In genomic region chr3:101850327-101851048, GRCh38 we compare ENCODE assay signal across 8 cellular contexts. TPM values are rescaled to one million over a fixed set of nuclear protein-coding genes. Genes with fewer than 3 reads are reported as not detected.
DNase-seq lines count a peak whose midpoint lies in the region; ATAC-seq and TF ChIP-seq lines count a peak whose summit lies in the region.

No MANE protein-coding gene starts in this region.

- H3K4me1 ChIP-seq in osteoblast (ENCODE audit: insufficient read depth, low read length), result peaks cover 20% of the 10 kb centered on the region

- peak overlapping the region; percentile 83 for H3K27ac ChIP-seq in osteoblast (ENCODE audit: low read depth, low read length)

- peak overlapping the region; percentile 81 for H3K4me2 ChIP-seq in osteoblast (ENCODE audit: insufficient read depth, low read length)

- ATAC-seq in GM19025 (IDR thresholded peaks at IDR 0.05; ENCODE audit: low read depth, unreplicated experiment) (peak; percentile 19), GM21526 (IDR thresholded peaks at IDR 0.05; ENCODE audit: low FRiP score, unreplicated experiment) (no peak)

- peaks cover 54% of the 10 kb centered on the region for H3K79me2 ChIP-seq in osteoblast (ENCODE audit: insufficient read depth, low read length)

- H3K4me3 ChIP-seq in AG10803 (ENCODE audit: low read length), result peak overlapping the region; percentile 74
- peak overlapping the region; percentile 83 for H3K4me3 ChIP-seq in osteoblast (ENCODE audit: insufficient read depth, low read length)

- no peaks in the 10 kb centered on the region for H3K9me3 ChIP-seq in osteoblast (ENCODE audit: low read depth, low read length)

- H4K20me1 ChIP-seq in osteoblast (ENCODE audit: insufficient read depth, low read length), result peaks cover 45% of the 10 kb centered on the region

- peaks cover 46% of the 10 kb centered on the region for H3K36me3 ChIP-seq in osteoblast (ENCODE audit: insufficient read depth, low read length)

- H2AFZ ChIP-seq in osteoblast (ENCODE audit: low read length), result no peak overlapping the region

- H3K27me3 ChIP-seq in osteoblast (ENCODE audit: insufficient read depth, low read length), result no peaks in the 10 kb centered on the region

- TF ChIP-seq CTCF in AG10803 (conservative IDR thresholded peaks at IDR 0.05; ENCODE audit: low read length) (0 out of 2 replicates have a peak, but pooled peaks have one; percentile 2), osteoblast (IDR thresholded peaks at IDR 0.05; ENCODE audit: extremely low read depth, low read depth, low read length) (no peak)

- DNase-seq in AG10803 (ENCODE audit: low read depth) (peak; percentile 83), Kasumi-1 (lab: John Stamatoyannopoulos, UW) (peak; percentile 54 to 58), epidermal melanocyte (ENCODE audit: insufficient read length, low spot score) (peak; percentile 45), osteoblast (ENCODE audit: insufficient read length, low spot score, missing footprints) (peak; percentile 85), cerebellum (ENCODE audit: low spot score) (no peak)
- DNase-seq in activated CD4-positive, alpha-beta T cell treated with anti-CD3 and anti-CD28 coated beads, Interleukin-2, amount 50 U/mL, for 1 hour, result peak; percentile 26

RNA-seq across cellular contexts. Expression of gene NFKBIZ, which starts 1.2 kb away (rescaled TPM):
- 51.9 and 55.0 TPM in 2 replicates for total RNA-seq in osteoblast
- total RNA-seq in cerebellum, result 4.0 TPM

Comparison
In these comparisons a context has a peak if more than half of its experiments do, and no peak if none do; other contexts are left out.
1. RNA of gene NFKBIZ, which starts 1.2 kb away (total RNA-seq): 51.9 to 55.0 TPM in osteoblast; 4.0 TPM in cerebellum (single experiment); every median in the first group is over 10 times any median in the second.